Comparison of ENCODE assay signal across 10 cellular contexts in genomic region chr3:29283739-29284138, GRCh38. TPM values are rescaled to one million over a fixed set of nuclear protein-coding genes. Genes with fewer than 3 reads are reported as not detected.
A peak's percentile ranks its signal among the peaks of the same experiment; 100 is the strongest.
DNase-seq lines count a peak whose midpoint lies in the region; ATAC-seq, FAIRE-seq and TF ChIP-seq lines count a peak whose summit lies in the region.
"Had no signal": no experiment of that assay in that cellular context is flagged by ENCODE, and none has a peak within 500 bp of the region (broad histone marks: within the 10 kb centered on the region; RNA-seq: fewer than 3 reads in every experiment).

No MANE protein-coding gene starts in this region.

- no peaks in the 10 kb centered on the region for H3K36me3 Mint-ChIP-seq in activated T-cell treated with anti-CD3 and anti-CD28 coated beads, Interleukin-2, amount 50 U/mL, for 4 hours (ENCODE audit: insufficient read depth)
- H3K36me3 Mint-ChIP-seq in astrocyte (ENCODE audit: low read depth, unreplicated experiment) = no peaks in the 10 kb centered on the region
- H3K36me3 Mint-ChIP-seq in CD8-positive, alpha-beta memory T cell = no peaks in the 10 kb centered on the region

- no peak for ATAC-seq in activated T-cell treated with anti-CD3 and anti-CD28 coated beads, Interleukin-2, amount 50 U/mL, for 4 hours
- no peak for ATAC-seq in right lobe of liver

- peaks cover 6% of the 10 kb centered on the region for H3K27me3 Mint-ChIP-seq in activated T-cell treated with anti-CD3 and anti-CD28 coated beads, Interleukin-2, amount 50 U/mL, for 4 hours (ENCODE audit: low read depth)
- no peaks in the 10 kb centered on the region for H3K27me3 Mint-ChIP-seq in astrocyte (ENCODE audit: low read depth, unreplicated experiment)
- H3K27me3 Mint-ChIP-seq in CD8-positive, alpha-beta memory T cell = peaks cover 7 to 15% of the 10 kb centered on the region in 2 donors

- peaks cover 85% of the 10 kb centered on the region for H3K79me2 ChIP-seq in astrocyte (ENCODE audit: insufficient read depth, low read length)

- H3K27ac ChIP-seq in astrocyte (ENCODE audit: low read depth, low read length) (peak overlapping the region; percentile 89), right lobe of liver (peak overlapping the region in 2 of 3 donors; percentile 60 to 64), thyroid gland (peak overlapping the region; percentile 86 to 96 (median 92))
- no peak overlapping the region for H3K27ac ChIP-seq in CD8-positive, alpha-beta memory T cell (ENCODE audit: low read depth, low read length)
- H3K27ac ChIP-seq: C4-2B had no signal

- H4K20me1 ChIP-seq in astrocyte (ENCODE audit: insufficient read depth, low read length) = peaks cover 5% of the 10 kb centered on the region

- CTCF ChIA-PET in CD8-positive, alpha-beta memory T cell (lab: Charles Lee) = no interaction called here

- FAIRE-seq in astrocyte (lab: Jason Lieb, UNC) = no peak

- no peaks in the 10 kb centered on the region for H3K27me3 ChIP-seq in astrocyte (ENCODE audit: insufficient read depth, low read length)
- peaks cover 0 to 9% of the 10 kb centered on the region in 2 donors for H3K27me3 ChIP-seq in right lobe of liver
- H3K27me3 ChIP-seq in thyroid gland = no peaks in the 10 kb centered on the region
- H3K27me3 ChIP-seq in CD8-positive, alpha-beta memory T cell (ENCODE audit: insufficient read depth, low read length, poor library complexity, severe bottlenecking) = no peaks in the 10 kb centered on the region

- H3K36me3 ChIP-seq in astrocyte (ENCODE audit: insufficient read depth, low read length) = no peaks in the 10 kb centered on the region
- no peaks in the 10 kb centered on the region for H3K36me3 ChIP-seq in right lobe of liver
- H3K36me3 ChIP-seq in thyroid gland = no peaks in the 10 kb centered on the region
- no peaks in the 10 kb centered on the region for H3K36me3 ChIP-seq in CD8-positive, alpha-beta memory T cell (ENCODE audit: insufficient read depth, low read length)

- peaks cover 30% of the 10 kb centered on the region for H3K4me1 Mint-ChIP-seq in activated T-cell treated with anti-CD3 and anti-CD28 coated beads, Interleukin-2, amount 50 U/mL, for 4 hours (ENCODE audit: low read depth)
- H3K4me1 Mint-ChIP-seq in astrocyte (ENCODE audit: low read depth, unreplicated experiment) = peaks cover 25% of the 10 kb centered on the region
- H3K4me1 Mint-ChIP-seq in CD8-positive, alpha-beta memory T cell = peaks cover 20 to 26% (median 25%) of the 10 kb centered on the region in 3 donors

- TF ChIP-seq CTCF in astrocyte (IDR thresholded peaks at IDR 0.05; ENCODE audit: insufficient read depth, low read depth, low read length) = no peak
- no peak for TF ChIP-seq CTCF in right lobe of liver (IDR thresholded peaks at IDR 0.05)
- TF ChIP-seq CTCF in thyroid gland (IDR thresholded peaks at IDR 0.05) = no peak

- H3K27ac Mint-ChIP-seq in astrocyte (ENCODE audit: unreplicated experiment) = peak overlapping the region; percentile 90
- H3K27ac Mint-ChIP-seq in CD8-positive, alpha-beta memory T cell = no peak overlapping the region

- POLR2A ChIA-PET in CD8-positive, alpha-beta memory T cell (lab: Charles Lee) = no interaction called here

- H3K4me2 ChIP-seq in astrocyte (ENCODE audit: low read length) = peak overlapping the region; percentile 97

- peak overlapping the region; percentile 83 for H3K4me3 Mint-ChIP-seq in activated T-cell treated with anti-CD3 and anti-CD28 coated beads, Interleukin-2, amount 50 U/mL, for 4 hours
- peak overlapping the region; percentile 92 for H3K4me3 Mint-ChIP-seq in astrocyte (ENCODE audit: unreplicated experiment)
- H3K4me3 Mint-ChIP-seq in CD8-positive, alpha-beta memory T cell = no peak overlapping the region

- peak overlapping the region; percentile 92 for H3K4me3 ChIP-seq in astrocyte (ENCODE audit: insufficient read depth, low read depth, low read length)
- H3K4me3 ChIP-seq in right lobe of liver = peak overlapping the region in 2 of 3 donors; percentile 36 to 46
- peak overlapping the region in 2 of 3 donors; percentile 47 to 51 for H3K4me3 ChIP-seq in thyroid gland (replicated peaks in 1 of 3)
- no peak overlapping the region for H3K4me3 ChIP-seq in CD8-positive, alpha-beta memory T cell (ENCODE audit: low read length)

- no peaks in the 10 kb centered on the region for H3K9me3 Mint-ChIP-seq in activated T-cell treated with anti-CD3 and anti-CD28 coated beads, Interleukin-2, amount 50 U/mL, for 4 hours
- H3K9me3 Mint-ChIP-seq in astrocyte (ENCODE audit: unreplicated experiment) = no peaks in the 10 kb centered on the region
- H3K9me3 Mint-ChIP-seq in CD8-positive, alpha-beta memory T cell = peaks cover 0 to 7% (median 0%) of the 10 kb centered on the region in 5 donors

- no peak overlapping the region for H2AFZ ChIP-seq in astrocyte (ENCODE audit: low read depth, low read length)

- TF ChIP-seq POLR2A in right lobe of liver (IDR thresholded peaks at IDR 0.05) (no peak), thyroid gland (IDR thresholded peaks at IDR 0.05) (no peak)

- intact Hi-C loops in right lobe of liver (cut with DNase I) (no loop called here), thyroid gland (cut with DNase I) (loop anchor here (5.0 kb wide), 1 partner anchor 414 kb away; no protein-coding TSS in a partner anchor)

- no peaks in the 10 kb centered on the region for H3K9me3 ChIP-seq in astrocyte (ENCODE audit: insufficient read depth, low read depth, low read length)
- H3K9me3 ChIP-seq in right lobe of liver = no peaks in the 10 kb centered on the region
- no peaks in the 10 kb centered on the region for H3K9me3 ChIP-seq in thyroid gland
- H3K9me3 ChIP-seq in CD8-positive, alpha-beta memory T cell (ENCODE audit: low read length) = no peaks in the 10 kb centered on the region

- peak overlapping the region; percentile 95 for H3K9ac ChIP-seq in astrocyte (ENCODE audit: low read length)

- no peak for DNase-seq in activated T-cell treated with anti-CD3 and anti-CD28 coated beads, Interleukin-2, amount 50 U/mL, for 4 hours
- no peak for DNase-seq in activated T-cell treated with anti-CD3 and anti-CD28 coated beads, Interleukin-2, amount 50 U/mL, for 48 hours
- DNase-seq in astrocyte (ENCODE audit: low read depth) = no peak
- DNase-seq in right lobe of liver = no peak
- DNase-seq in thyroid gland = no peak
- DNase-seq in NK-92 treated with Interleukin-12 subunit alpha and Interleukin-12 subunit beta, amount 100 ng/mL, for 24 hours (lab: John Stamatoyannopoulos, UW) = no peak
- no peak for DNase-seq in CD8-positive, alpha-beta memory T cell
- no peak for DNase-seq in D341Med (ENCODE audit: low spot score)
- DNase-seq: NCI-H774 had no signal

- H3K4me1 ChIP-seq in astrocyte (ENCODE audit: insufficient read depth, low read length) = peaks cover 17% of the 10 kb centered on the region
- H3K4me1 ChIP-seq in right lobe of liver = no peaks in the 10 kb centered on the region
- peaks cover 0 to 21% of the 10 kb centered on the region in 2 donors for H3K4me1 ChIP-seq in thyroid gland
- H3K4me1 ChIP-seq in CD8-positive, alpha-beta memory T cell (ENCODE audit: insufficient read depth, low read length) = no peaks in the 10 kb centered on the region

RNA-seq across cellular contexts. Expression of gene RBMS3, which starts 2.9 kb away (rescaled TPM):
- 1 to 10 TPM in 2 of 3 donors, under 1 TPM in 1; 0.81 to 1.9 (median 1.1) TPM for total RNA-seq in activated T-cell treated with anti-CD3 and anti-CD28 coated beads, Interleukin-2, amount 50 U/mL, for 4 hours
- total RNA-seq in astrocyte (32.3 and 33.0 TPM in 2 replicates), right lobe of liver (10 to 100 TPM in 2 of 6 experiments, 1 to 10 TPM in 4; 6.3 to 11.5 (median 8.3) TPM), thyroid gland (100 to 1,000 TPM; 116 to 171 (median 152) TPM)
- under 1 TPM; 0.22 to 0.33 TPM for total RNA-seq in CD8-positive, alpha-beta memory T cell
- polyA plus RNA-seq in CD8-positive, alpha-beta memory T cell = 0.21 TPM

Comparison
In these comparisons a context has a peak if more than half of its experiments do, and no peak if none do; other contexts are left out.
1. H3K4me3 Mint-ChIP-seq: peak in activated T-cell treated with anti-CD3 and anti-CD28 coated beads, Interleukin-2, amount 50 U/mL, for 4 hours (single experiment) and astrocyte (single experiment); none in CD8-positive, alpha-beta memory T cell (0 of 7).